Comparison of ENCODE assay signal across 25 cellular contexts in genomic region chr18:37375181-37375580, GRCh38.
"Had no signal": no experiment of that assay in that cellular context is flagged by ENCODE, and none has a peak within 500 bp of the region (broad histone marks: within the 10 kb centered on the region; RNA-seq: fewer than 3 reads in every experiment).

No MANE protein-coding gene starts in this region.

- H3K4me3 Mint-ChIP-seq: immature natural killer cell; mesothelial cell of epicardium; naive B cell; naive thymus-derived CD8-positive, alpha-beta T cell had no signal

- H3K9me3 Mint-ChIP-seq: immature natural killer cell; mesothelial cell of epicardium; naive thymus-derived CD8-positive, alpha-beta T cell had no signal

- H3K9me3 ChIP-seq: gastroesophageal sphincter, heart left ventricle, left lung, lower lobe of right lung, mucosa of descending colon had no signal

- H3K27ac ChIP-seq: coronary artery, dorsolateral prefrontal cortex, epithelial cell of prostate, foreskin keratinocyte, gastroesophageal sphincter, heart left ventricle, hepatocyte, left lung, lower lobe of right lung had no signal

- H3K27ac Mint-ChIP-seq: immature natural killer cell; mesothelial cell of epicardium; naive B cell; naive thymus-derived CD8-positive, alpha-beta T cell had no signal

- H3K4me1 Mint-ChIP-seq: immature natural killer cell, mesothelial cell of epicardium, naive B cell had no signal

- H3K36me3 ChIP-seq: gastroesophageal sphincter, heart left ventricle, left lung, lower lobe of right lung had no signal

- FAIRE-seq: colon, frontal cortex had no signal

- H3K4me3 ChIP-seq: coronary artery, dorsolateral prefrontal cortex, gastroesophageal sphincter, heart left ventricle, hepatocyte, left lung, lower lobe of right lung, mucosa of descending colon had no signal

- H3K4me1 ChIP-seq: foreskin keratinocyte, gastroesophageal sphincter, heart left ventricle, left lung, lower lobe of right lung had no signal

- DNase-seq: dermis blood vessel endothelial cell; dorsolateral prefrontal cortex; effector CD4-positive, alpha-beta T cell; effector memory CD4-positive, alpha-beta T cell; erythroblast; foreskin keratinocyte; heart left ventricle; hypothalamus; immature natural killer cell; islet precursor cell; left cardiac atrium; left ventricle myocardium superior; lower lobe of right lung; mesenchymal stem cell; mucosa of descending colon; naive B cell; naive thymus-derived CD8-positive, alpha-beta T cell had no signal

- H3K36me3 Mint-ChIP-seq: immature natural killer cell; mesothelial cell of epicardium; naive B cell; naive thymus-derived CD8-positive, alpha-beta T cell had no signal
